Comparison of ENCODE assay signal across 19 cellular contexts in genomic region chr22:39453765-39454378, GRCh38. TPM values are rescaled to one million over a fixed set of nuclear protein-coding genes. Genes with fewer than 3 reads are reported as not detected.
DNase-seq lines count a peak whose midpoint lies in the region; ATAC-seq, FAIRE-seq and TF ChIP-seq lines count a peak whose summit lies in the region.
"Had no signal": no experiment of that assay in that cellular context is flagged by ENCODE, and none has a peak within 500 bp of the region (broad histone marks: within the 10 kb centered on the region; RNA-seq: fewer than 3 reads in every experiment).

No MANE protein-coding gene starts in this region.

- CTCF ChIA-PET in H1 (lab: Charles Lee; ENCODE audit: partially characterized antibody), result interaction anchor here (0.6 to 4.2 kb wide), 13 partner anchors 15 to 1347 kb away, joined by 3 to 19 read pairs (median 4); no protein-coding TSS in a partner anchor

- no peak for TF ChIP-seq EP300 in H1 (IDR thresholded peaks at IDR 0.05; ENCODE audit: borderline replicate concordance in 1 of 2, low read depth in 2 of 2, low read length in 2 of 2)

- H3K4me3 ChIP-seq in H1 (ENCODE audit: extremely low read depth in 1 of 4, insufficient read depth in 2 of 4, low read depth in 3 of 4, low read length in 4 of 4) (no peak overlapping the region), trophoblast cell (ENCODE audit: low read depth, low read length) (no peak overlapping the region)
- H3K4me3 ChIP-seq: colonic mucosa, ovary, skin epidermis had no signal

- H2AK5ac ChIP-seq in H1 (ENCODE audit: low read depth, low read length) (peak overlapping the region; percentile 90; the same call in 1 of the 2 replicates), trophoblast cell (ENCODE audit: low read length) (peak overlapping the region; percentile 24)

- DNase-seq in DMS 273 (lab: John Stamatoyannopoulos, UW; ENCODE audit: unreplicated experiment) (peak; percentile 70), NCI-H82 (lab: John Stamatoyannopoulos, UW) (peak; percentile 70), H1 (ENCODE audit: low read depth in 1 of 2, low spot score in 2 of 2) (no peak), trophoblast cell (peak; percentile 53 to 65), COLO668 (lab: John Stamatoyannopoulos, UW; ENCODE audit: unreplicated experiment) (no peak), left ventricle myocardium superior (no peak)
- DNase-seq: AML-193; Kasumi-1; NCI-H1436 treated with DMSO at 0.1 percent for 48 hours; NCI-H510A; ovary; stimulated activated naive CD8-positive, alpha-beta T cell treated with anti-CD3 and anti-CD28 coated beads, Interleukin-15, amount 100 ng/mL, for 72 hours; SW 1271 had no signal

- H4K8ac ChIP-seq in H1 (ENCODE audit: extremely low read depth, insufficient read depth, low read length) (no peak overlapping the region), trophoblast cell (ENCODE audit: low read depth, low read length) (no peak overlapping the region)

- no peaks in the 10 kb centered on the region for H3K36me3 ChIP-seq in H1 (ENCODE audit: control insufficient read depth in 2 of 4, insufficient read depth in 4 of 4, low read length in 3 of 4)
- H3K36me3 ChIP-seq in trophoblast cell (ENCODE audit: control insufficient read depth in 1 of 2, insufficient read depth in 2 of 2, low read length in 2 of 2), result no peaks in the 10 kb centered on the region
- H3K36me3 ChIP-seq: colonic mucosa, ovary had no signal

- peaks cover 0 to 1% of the 10 kb centered on the region in 2 experiments for H4K20me1 ChIP-seq in H1 (replicated peaks in 1 of 2; ENCODE audit: control insufficient read depth in 1 of 2, insufficient read depth in 2 of 2, low read length in 2 of 2)

- H2BK5ac ChIP-seq in H1 (ENCODE audit: low read depth, low read length) (peak overlapping the region; percentile 78; the same call in 1 of the 2 replicates), trophoblast cell (ENCODE audit: low read depth, low read length, poor library complexity) (no peak overlapping the region)

- H3K79me1 ChIP-seq in H1 (ENCODE audit: low read depth, low read length) (no peaks in the 10 kb centered on the region; the same call in 1 of the 2 replicates), trophoblast cell (ENCODE audit: low read length) (peaks cover 19% of the 10 kb centered on the region)

- TF ChIP-seq RAD21 in H1 (IDR thresholded peaks at IDR 0.05 in 1 of 2, conservative IDR thresholded peaks at IDR 0.05 in 1 of 2; ENCODE audit: low read depth in 2 of 2, low read length in 2 of 2), result no peak

- intact Hi-C loops in left ventricle myocardium superior (cut with micrococcal nuclease), result no loop called here

- peaks cover 5 to 24% (median 18%) of the 10 kb centered on the region in 4 experiments; a peak in 6 of 7 replicates for H3K27me3 ChIP-seq in H1 (replicated peaks in 1 of 4; ENCODE audit: control insufficient read depth in 3 of 4, extremely low read depth in 1 of 4, insufficient read depth in 3 of 4, low read length in 3 of 4)
- no peaks in the 10 kb centered on the region for H3K27me3 ChIP-seq in trophoblast cell (ENCODE audit: insufficient read depth, low read length)

- no peak overlapping the region for H3K14ac ChIP-seq in H1 (ENCODE audit: insufficient read length)
- peak overlapping the region; percentile 1 for H3K14ac ChIP-seq in trophoblast cell (ENCODE audit: low read length)

- peak overlapping the region; percentile 86; the same call in 1 of the 2 replicates for H2BK20ac ChIP-seq in H1 (ENCODE audit: low read length)

- H3K56ac ChIP-seq in H1 (replicated peaks; ENCODE audit: insufficient read length, low read depth, low read length), result no peak overlapping the region

- H3K23me2 ChIP-seq in H1 (ENCODE audit: low read depth, low read length), result peaks cover 11% of the 10 kb centered on the region; the same call in 1 of the 2 replicates

- H2BK12ac ChIP-seq in H1 (ENCODE audit: low read depth, low read length) (peak overlapping the region; percentile 95; the same call in 1 of the 2 replicates), trophoblast cell (ENCODE audit: low read length) (no peak overlapping the region)

- H3K27ac ChIP-seq in H1 (ENCODE audit: low read depth, low read length), result no peak overlapping the region
- no peak overlapping the region for H3K27ac ChIP-seq in trophoblast cell (ENCODE audit: low read depth, low read length)
- H3K27ac ChIP-seq: colonic mucosa, ovary had no signal

- H2BK120ac ChIP-seq in H1 (replicated peaks; ENCODE audit: low read depth, low read length) (no peak overlapping the region), trophoblast cell (ENCODE audit: insufficient read depth, low read length, poor library complexity) (no peak overlapping the region)

- H3K4ac ChIP-seq in H1 (replicated peaks; ENCODE audit: insufficient read length, low read depth, low read length) (no peak overlapping the region), trophoblast cell (ENCODE audit: low read depth, low read length) (no peak overlapping the region)

- peak overlapping the region; percentile 84 for H3K18ac ChIP-seq in H1 (ENCODE audit: extremely low read depth, low read length)
- peak overlapping the region; percentile 22 for H3K18ac ChIP-seq in trophoblast cell (ENCODE audit: low read length)

- no peak overlapping the region for H4K5ac ChIP-seq in H1 (ENCODE audit: insufficient read length, low read depth, low read length)

- H3K4me1 ChIP-seq in H1 (replicated peaks in 1 of 4; ENCODE audit: control insufficient read depth in 3 of 4, insufficient read depth in 4 of 4, low read length in 3 of 4) (peaks cover 0 to 30% (median 20%) of the 10 kb centered on the region in 4 experiments; a peak in 6 of 7 replicates), trophoblast cell (ENCODE audit: control insufficient read depth in 1 of 2, insufficient read depth in 2 of 2, low read length in 2 of 2) (peaks cover 24 to 34% of the 10 kb centered on the region in 2 experiments)

- no peak overlapping the region for H3K23ac ChIP-seq in H1 (ENCODE audit: insufficient read length)
- H3K23ac ChIP-seq in trophoblast cell (ENCODE audit: low read length), result no peak overlapping the region

- H2BK15ac ChIP-seq in H1 (ENCODE audit: low read length), result peak overlapping the region; percentile 92; the same call in 1 of the 2 replicates

- H3K9me3 ChIP-seq in H1 (ENCODE audit: insufficient read depth in 2 of 2, low read depth in 1 of 2, low read length in 1 of 2) (no peaks in the 10 kb centered on the region), trophoblast cell (ENCODE audit: insufficient read depth, low read depth, low read length) (no peaks in the 10 kb centered on the region)
- H3K9me3 ChIP-seq: colonic mucosa, ovary had no signal

- no peak overlapping the region for H4K12ac ChIP-seq in trophoblast cell (ENCODE audit: low read depth, low read length)

- H2AFZ ChIP-seq in H1 (ENCODE audit: low read length), result no peak overlapping the region
- H2AFZ ChIP-seq in trophoblast cell (ENCODE audit: insufficient read depth, low read length, poor library complexity), result no peak overlapping the region

- no peak for TF ChIP-seq CTCF in H1 (IDR thresholded peaks at IDR 0.05; ENCODE audit: control extremely low read depth in 1 of 3, insufficient read depth in 1 of 3, low read depth in 1 of 3, low read length in 3 of 3)

- no peak for TF ChIP-seq POLR2A in H1 (IDR thresholded peaks at IDR 0.05; ENCODE audit: control extremely low read depth in 1 of 2, low read depth in 2 of 2, low read length in 2 of 2)

- WGBS in H1 (ENCODE audit: extremely low coverage in 1 of 2, insufficient coverage in 1 of 2, insufficient read length in 1 of 2, insufficient replicate concordance in 2 of 2, low coverage in 1 of 2, low lambda C conversion rate in 2 of 2, missing lambda C conversion rate in 1 of 2), 2 experiments, result 76% methylated on average over 9 of the region's 9 CpGs; no CpG with 5 or more reads in 1 of the 2 experiments
- WGBS in trophoblast cell (ENCODE audit: extremely low coverage, insufficient coverage, insufficient read length), result no CpG with 5 or more reads among the region's 9 CpGs

- H3K79me2 ChIP-seq in H1 (ENCODE audit: control insufficient read depth in 1 of 2, insufficient read depth in 2 of 2, low read length in 2 of 2) (no peaks in the 10 kb centered on the region), trophoblast cell (ENCODE audit: control insufficient read depth, insufficient read depth, low read length, poor library complexity) (peaks cover 16% of the 10 kb centered on the region)

- ATAC-seq in HG02571 (IDR thresholded peaks at IDR 0.05; ENCODE audit: unreplicated experiment), result no peak
- no peak for ATAC-seq in left ventricle myocardium superior
- ATAC-seq in GM19467 (IDR thresholded peaks at IDR 0.05; ENCODE audit: unreplicated experiment), result no peak
- ATAC-seq: stimulated activated naive CD8-positive, alpha-beta T cell treated with anti-CD3 and anti-CD28 coated beads, Interleukin-15, amount 100 ng/mL, for 72 hours had no signal

- H4K91ac ChIP-seq in H1 (replicated peaks; ENCODE audit: insufficient read length, low read length) (no peak overlapping the region), trophoblast cell (ENCODE audit: low read depth, low read length) (peak overlapping the region; percentile 21)

- no peak overlapping the region for H3K9ac ChIP-seq in H1 (replicated peaks in 1 of 4; ENCODE audit: extremely low read depth in 1 of 4, low read depth in 3 of 4, low read length in 3 of 4)
- H3K9ac ChIP-seq in trophoblast cell (ENCODE audit: low read length), result no peak overlapping the region

- POLR2A ChIA-PET in H1 (lab: Charles Lee; ENCODE audit: partially characterized antibody), result interaction anchor here (0.6 to 2.7 kb wide), 12 partner anchors 10 to 145 kb away, joined by 3 to 13 read pairs (median 4); partner anchors contain the start of gene RPL3

- H3K4me2 ChIP-seq in H1 (ENCODE audit: insufficient read depth in 1 of 2, low read depth in 2 of 2, low read length in 2 of 2) (peak overlapping the region in 1 of 2 experiments; percentile 39; a peak in 1 of 4 replicates), trophoblast cell (ENCODE audit: low read length) (no peak overlapping the region)

- FAIRE-seq in H1 (lab: Jason Lieb, UNC), result no peak
- FAIRE-seq: frontal cortex, RCC 7860 had no signal

RNA-seq across cellular contexts. Expression of gene MGAT3, which starts 2.9 kb away (rescaled TPM):
- total RNA-seq in H1 (2021; fragmentation: NEBNext Ultra II Directional; extraction: Animal tissue kit (Norgen Biotek cat#: 25700)), result 8.5 and 9.2 TPM in 2 replicates
- polyA plus RNA-seq in H1 (2011; rRNA removed), result 4.3 and 6.3 TPM in 2 replicates
- polyA plus RNA-seq in H1 (2011; cell fraction: cytosol; rRNA removed), result 4.7 TPM
- 6.4 TPM for polyA plus RNA-seq in H1 (2011; cell fraction: nucleus; rRNA removed)
- 6.4 to 8.6 TPM (median 7.1 TPM) in 4 replicates for polyA plus RNA-seq in H1 (2012, experiment 1 of 2)
- 5.9 TPM for polyA plus RNA-seq in H1 (2012, experiment 2 of 2)
- 5.5 TPM for polyA plus RNA-seq in H1 (2013, experiment 1 of 2)
- polyA plus RNA-seq in H1 (2013, experiment 2 of 2), result 5.2 TPM
- polyA minus RNA-seq in H1 (2011; rRNA and poly(A)+ RNA removed), result 5.9 and 6.3 TPM in 2 replicates
- polyA minus RNA-seq in H1 (2011; cell fraction: cytosol; rRNA and poly(A)+ RNA removed), result 7.0 TPM
- polyA minus RNA-seq in H1 (2011; cell fraction: nucleus; rRNA and poly(A)+ RNA removed), result 4.2 TPM
- polyA plus RNA-seq in trophoblast cell (2013), result 19.8 and 20.9 TPM in 2 replicates
- 6.3 TPM for total RNA-seq in left ventricle myocardium superior

RNA-seq across cellular contexts. Expression of gene MIEF1, which starts 48.2 kb away (rescaled TPM):
- 31.4 and 32.7 TPM in 2 replicates for total RNA-seq in H1 (2021; fragmentation: NEBNext Ultra II Directional; extraction: Animal tissue kit (Norgen Biotek cat#: 25700))
- 16.8 and 21.0 TPM in 2 replicates for polyA plus RNA-seq in H1 (2011; rRNA removed)
- 16.4 TPM for polyA plus RNA-seq in H1 (2011; cell fraction: cytosol; rRNA removed)
- 18.5 TPM for polyA plus RNA-seq in H1 (2011; cell fraction: nucleus; rRNA removed)
- polyA plus RNA-seq in H1 (2012, experiment 1 of 2), result 22.0 to 25.2 TPM (median 22.9 TPM) in 4 replicates
- polyA plus RNA-seq in H1 (2012, experiment 2 of 2), result 14.3 TPM
- polyA plus RNA-seq in H1 (2013, experiment 1 of 2), result 18.5 TPM
- 18.4 TPM for polyA plus RNA-seq in H1 (2013, experiment 2 of 2)
- 36.0 and 36.1 TPM in 2 replicates for polyA minus RNA-seq in H1 (2011; rRNA and poly(A)+ RNA removed)
- 17.9 TPM for polyA minus RNA-seq in H1 (2011; cell fraction: cytosol; rRNA and poly(A)+ RNA removed)
- polyA minus RNA-seq in H1 (2011; cell fraction: nucleus; rRNA and poly(A)+ RNA removed), result 17.9 TPM
- polyA plus RNA-seq in trophoblast cell (2013), result 26.5 and 27.5 TPM in 2 replicates
- total RNA-seq in left ventricle myocardium superior, result 16.1 TPM

RNA-seq across cellular contexts. Expression of gene TAB1, which starts 54.3 kb away (rescaled TPM):
- total RNA-seq in H1 (2021; fragmentation: NEBNext Ultra II Directional; extraction: Animal tissue kit (Norgen Biotek cat#: 25700)), result 23.1 and 26.1 TPM in 2 replicates
- polyA plus RNA-seq in H1 (2011; rRNA removed), result 38.0 and 77.1 TPM in 2 replicates
- 41.7 TPM for polyA plus RNA-seq in H1 (2011; cell fraction: cytosol; rRNA removed)
- 53.9 TPM for polyA plus RNA-seq in H1 (2011; cell fraction: nucleus; rRNA removed)
- 17.0 to 29.1 TPM (median 26.8 TPM) in 4 replicates for polyA plus RNA-seq in H1 (2012, experiment 1 of 2)
- polyA plus RNA-seq in H1 (2012, experiment 2 of 2), result 22.4 TPM
- polyA plus RNA-seq in H1 (2013, experiment 1 of 2), result 16.1 TPM
- 15.7 TPM for polyA plus RNA-seq in H1 (2013, experiment 2 of 2)
- polyA minus RNA-seq in H1 (2011; rRNA and poly(A)+ RNA removed), result 22.1 and 25.9 TPM in 2 replicates
- polyA minus RNA-seq in H1 (2011; cell fraction: cytosol; rRNA and poly(A)+ RNA removed), result 29.2 TPM
- 18.2 TPM for polyA minus RNA-seq in H1 (2011; cell fraction: nucleus; rRNA and poly(A)+ RNA removed)
- polyA plus RNA-seq in trophoblast cell (2013), result 12.9 and 13.2 TPM in 2 replicates
- total RNA-seq in left ventricle myocardium superior, result 18.4 TPM

Comparison
In these comparisons a context has a peak if more than half of its experiments do, and no peak if none do; other contexts are left out.
1. DNase-seq: peak in DMS 273 (single experiment), NCI-H82 (single experiment) and trophoblast cell (2 of 2); none in H1 (0 of 2), COLO668 (single experiment) and left ventricle myocardium superior (single experiment).